8 cellular contexts compared by ENCODE assay signal in the genomic region with DNA sequence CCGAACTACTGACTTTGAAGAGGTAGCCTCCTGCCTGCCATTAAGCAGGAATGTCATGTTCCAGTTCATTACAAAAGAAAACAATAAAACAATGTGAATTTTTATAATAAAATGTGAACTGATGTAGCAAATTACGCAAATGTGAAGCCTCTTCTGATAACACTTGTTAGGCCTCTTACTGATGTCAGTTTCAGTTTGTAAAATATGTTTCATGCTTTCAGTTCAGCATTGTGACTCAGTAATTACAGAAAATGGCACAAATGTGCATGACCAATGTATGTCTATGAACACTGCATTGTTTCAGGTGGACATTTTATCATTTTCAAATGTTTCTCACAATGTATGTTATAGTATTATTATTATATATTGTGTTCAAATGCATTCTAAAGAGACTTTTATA.
DNase-seq lines count a peak whose midpoint lies in the region; ATAC-seq and TF ChIP-seq lines count a peak whose summit lies in the region.

No MANE protein-coding gene starts in this region.

- no peaks in the 10 kb centered on the region for H3K79me2 ChIP-seq in DOHH2 (ENCODE audit: control insufficient read depth, low read length)
- H3K79me2 ChIP-seq in fibroblast of lung (ENCODE audit: control insufficient read depth, insufficient read depth, low read length), result no peaks in the 10 kb centered on the region

- H3K9me3 ChIP-seq in DOHH2 (ENCODE audit: control insufficient read depth, insufficient read depth, low read length) (no peaks in the 10 kb centered on the region), fibroblast of lung (ENCODE audit: control insufficient read depth, insufficient read depth, low read depth, low read length) (no peaks in the 10 kb centered on the region)

- H3K9ac ChIP-seq in fibroblast of lung (ENCODE audit: insufficient read depth, low read length), result no peak overlapping the region

- TF ChIP-seq CTCF in DOHH2 (IDR thresholded peaks at IDR 0.05; ENCODE audit: low read depth, low read length, poor library complexity, severe bottlenecking) (no peak), fibroblast of lung (conservative IDR thresholded peaks at IDR 0.05 in 1 of 2, IDR thresholded peaks at IDR 0.05 in 1 of 2; ENCODE audit: low read depth in 1 of 2, low read length in 2 of 2) (no peak)

- peaks cover 4% of the 10 kb centered on the region; the same call in 1 of the 2 replicates for H3F3A ChIP-seq in DOHH2 (ENCODE audit: control insufficient read depth, insufficient read depth)

- no peaks in the 10 kb centered on the region for H4K20me1 ChIP-seq in DOHH2 (ENCODE audit: control insufficient read depth, insufficient read depth, low read depth, low read length)
- no peaks in the 10 kb centered on the region for H4K20me1 ChIP-seq in fibroblast of lung (ENCODE audit: control insufficient read depth, extremely low read depth, insufficient read depth, low read length)

- H3K4me3 ChIP-seq in DOHH2 (ENCODE audit: low read length) (peak overlapping the region; percentile 35), fibroblast of lung (replicated peaks in 1 of 4; ENCODE audit: control extremely low read depth in 1 of 4, insufficient read depth in 1 of 4, low read depth in 3 of 4, low read length in 4 of 4) (no peak overlapping the region)

- ATAC-seq in GM21381 (IDR thresholded peaks at IDR 0.05; ENCODE audit: unreplicated experiment), result peak; percentile 48
- peak; percentile 29 for ATAC-seq in HG03469 (IDR thresholded peaks at IDR 0.05; ENCODE audit: unreplicated experiment)
- no peak for ATAC-seq in left ventricle myocardium superior

- H3K36me3 ChIP-seq in DOHH2 (ENCODE audit: control insufficient read depth, low read length), result no peaks in the 10 kb centered on the region; the same call in 1 of the 2 replicates
- no peaks in the 10 kb centered on the region for H3K36me3 ChIP-seq in fibroblast of lung (ENCODE audit: control insufficient read depth, insufficient read depth, low read length)

- DNase-seq in fibroblast of lung (ENCODE audit: low read depth in 2 of 2) (peak in 1 of 2 donors; percentile 6), 8988T (no peak), ecto neural progenitor cell (ENCODE audit: low spot score) (no peak), left ventricle myocardium superior (no peak)
- DNase-seq in activated CD8-positive, alpha-beta memory T cell treated with anti-CD3 and anti-CD28 coated beads for 24 hours, result no peak

- intact Hi-C loops in left ventricle myocardium superior (cut with micrococcal nuclease), result no loop called here

- H3K27me3 ChIP-seq in DOHH2 (ENCODE audit: control insufficient read depth, low read length), result no peaks in the 10 kb centered on the region
- H3K27me3 ChIP-seq in fibroblast of lung (ENCODE audit: control insufficient read depth, insufficient read depth, low read length), result no peaks in the 10 kb centered on the region

- peak overlapping the region; percentile 59 for H3K27ac ChIP-seq in DOHH2 (ENCODE audit: low read depth, low read length)
- H3K27ac ChIP-seq in fibroblast of lung (ENCODE audit: insufficient read depth, low read length), result no peak overlapping the region

- H3K4me2 ChIP-seq in DOHH2 (ENCODE audit: low read length) (peak overlapping the region; percentile 62), fibroblast of lung (ENCODE audit: extremely low read depth, insufficient read depth, low read length) (peak overlapping the region; percentile 61)

- H3K4me1 ChIP-seq in DOHH2 (ENCODE audit: control insufficient read depth, low read length), result peaks cover 82% of the 10 kb centered on the region
- H3K4me1 ChIP-seq in fibroblast of lung (ENCODE audit: control insufficient read depth, extremely low read depth, insufficient read depth, low read length), result peaks cover 7% of the 10 kb centered on the region

- no peaks in the 10 kb centered on the region for H3K9me2 ChIP-seq in DOHH2 (replicated peaks; ENCODE audit: control insufficient read depth, low read length)

- H2AFZ ChIP-seq in fibroblast of lung (ENCODE audit: low read length), result no peak overlapping the region
